In the genomic region with DNA sequence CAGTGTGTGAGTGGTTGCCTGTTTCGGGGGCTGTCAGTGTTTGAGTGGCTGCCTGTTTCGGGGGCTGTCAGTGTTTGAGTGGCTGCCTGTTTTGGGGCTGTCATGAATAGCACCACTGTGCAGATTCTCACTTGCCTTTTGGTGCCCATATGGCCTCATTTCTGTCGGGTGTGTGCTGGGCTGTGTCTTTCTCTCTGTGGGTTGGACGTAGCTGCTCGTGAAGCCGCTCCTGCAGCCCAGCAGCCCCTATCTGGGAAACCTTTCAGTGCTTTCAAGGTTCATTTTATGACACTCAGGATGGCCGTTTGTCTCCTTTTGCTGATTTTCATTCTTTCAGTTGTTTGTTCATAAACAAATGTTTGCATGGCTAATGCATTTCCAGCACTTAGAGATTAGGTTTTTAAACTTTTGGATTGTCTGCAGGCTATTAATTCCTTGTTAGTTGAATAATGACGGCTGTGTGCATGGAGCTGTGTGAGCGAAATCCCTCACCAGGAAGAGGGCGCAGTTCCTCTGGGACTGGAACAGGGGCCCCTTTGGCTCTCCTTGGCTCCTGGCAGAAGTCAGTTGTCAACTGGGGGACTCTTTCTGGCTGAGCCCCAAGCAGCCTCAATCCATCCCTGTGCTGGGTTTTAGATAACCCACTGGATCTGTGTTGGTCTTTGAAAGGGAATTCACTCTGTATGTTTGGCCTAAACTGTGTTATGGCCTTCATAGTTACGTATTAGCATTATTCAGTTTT, we compare ENCODE assay signal across 3 cellular contexts.
TF ChIP-seq lines count a peak whose summit lies in the region.

No MANE protein-coding gene starts in this region.

TF ChIP-seq in HEK293, 187 proteins besides CTCF, POLR2A, EP300 and RAD21:
- TF ChIP-seq ZBTB8A (tag by site-specific recombination; IDR thresholded peaks at IDR 0.05) (0 out of 2 replicates have a peak, but pooled peaks have one; percentile 16), ZNF266 (tag by site-specific recombination; IDR thresholded peaks at IDR 0.05; ENCODE audit: low read depth) (no peak)
- TF ChIP-seq, protein P1, sequence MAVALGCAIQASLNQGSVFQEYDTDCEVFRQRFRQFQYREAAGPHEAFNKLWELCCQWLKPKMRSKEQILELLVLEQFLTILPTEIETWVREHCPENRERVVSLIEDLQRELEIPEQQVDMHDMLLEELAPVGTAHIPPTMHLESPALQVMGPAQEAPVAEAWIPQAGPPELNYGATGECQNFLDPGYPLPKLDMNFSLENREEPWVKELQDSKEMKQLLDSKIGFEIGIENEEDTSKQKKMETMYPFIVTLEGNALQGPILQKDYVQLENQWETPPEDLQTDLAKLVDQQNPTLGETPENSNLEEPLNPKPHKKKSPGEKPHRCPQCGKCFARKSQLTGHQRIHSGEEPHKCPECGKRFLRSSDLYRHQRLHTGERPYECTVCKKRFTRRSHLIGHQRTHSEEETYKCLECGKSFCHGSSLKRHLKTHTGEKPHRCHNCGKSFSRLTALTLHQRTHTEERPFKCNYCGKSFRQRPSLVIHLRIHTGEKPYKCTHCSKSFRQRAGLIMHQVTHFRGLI (tag by site-specific recombination; IDR thresholded peaks at IDR 0.05) = 0 out of 2 replicates have a peak, but pooled peaks have one; percentile 16

TF ChIP-seq in WTC11, 78 proteins besides CTCF, POLR2A, EP300 and RAD21 (continues in another document):
- TF ChIP-seq, protein P2, sequence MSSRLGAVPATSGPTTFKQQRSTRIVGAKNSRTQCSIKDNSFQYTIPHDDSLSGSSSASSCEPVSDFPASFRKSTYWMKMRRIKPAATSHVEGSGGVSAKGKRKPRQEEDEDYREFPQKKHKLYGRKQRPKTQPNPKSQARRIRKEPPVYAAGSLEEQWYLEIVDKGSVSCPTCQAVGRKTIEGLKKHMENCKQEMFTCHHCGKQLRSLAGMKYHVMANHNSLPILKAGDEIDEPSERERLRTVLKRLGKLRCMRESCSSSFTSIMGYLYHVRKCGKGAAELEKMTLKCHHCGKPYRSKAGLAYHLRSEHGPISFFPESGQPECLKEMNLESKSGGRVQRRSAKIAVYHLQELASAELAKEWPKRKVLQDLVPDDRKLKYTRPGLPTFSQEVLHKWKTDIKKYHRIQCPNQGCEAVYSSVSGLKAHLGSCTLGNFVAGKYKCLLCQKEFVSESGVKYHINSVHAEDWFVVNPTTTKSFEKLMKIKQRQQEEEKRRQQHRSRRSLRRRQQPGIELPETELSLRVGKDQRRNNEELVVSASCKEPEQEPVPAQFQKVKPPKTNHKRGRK (CRISPR knock-in tag; IDR thresholded peaks at IDR 0.05; ENCODE audit: borderline replicate concordance) = no peak
- TF ChIP-seq SOX15 (CRISPR knock-in tag; IDR thresholded peaks at IDR 0.05) (no peak), TEAD4 (CRISPR knock-in tag; IDR thresholded peaks at IDR 0.05) (no peak), OVOL2 (CRISPR knock-in tag; IDR thresholded peaks at IDR 0.05; ENCODE audit: borderline replicate concordance) (no peak), PRRX2 (CRISPR knock-in tag; IDR thresholded peaks at IDR 0.05) (no peak), FOXP1 (CRISPR knock-in tag; IDR thresholded peaks at IDR 0.05; ENCODE audit: borderline replicate concordance) (no peak), NFATC4 (CRISPR knock-in tag; IDR thresholded peaks at IDR 0.05) (no peak), NR3C1 (CRISPR knock-in tag; conservative IDR thresholded peaks at IDR 0.05; ENCODE audit: low read depth) (no peak)
- TF ChIP-seq, protein P3, sequence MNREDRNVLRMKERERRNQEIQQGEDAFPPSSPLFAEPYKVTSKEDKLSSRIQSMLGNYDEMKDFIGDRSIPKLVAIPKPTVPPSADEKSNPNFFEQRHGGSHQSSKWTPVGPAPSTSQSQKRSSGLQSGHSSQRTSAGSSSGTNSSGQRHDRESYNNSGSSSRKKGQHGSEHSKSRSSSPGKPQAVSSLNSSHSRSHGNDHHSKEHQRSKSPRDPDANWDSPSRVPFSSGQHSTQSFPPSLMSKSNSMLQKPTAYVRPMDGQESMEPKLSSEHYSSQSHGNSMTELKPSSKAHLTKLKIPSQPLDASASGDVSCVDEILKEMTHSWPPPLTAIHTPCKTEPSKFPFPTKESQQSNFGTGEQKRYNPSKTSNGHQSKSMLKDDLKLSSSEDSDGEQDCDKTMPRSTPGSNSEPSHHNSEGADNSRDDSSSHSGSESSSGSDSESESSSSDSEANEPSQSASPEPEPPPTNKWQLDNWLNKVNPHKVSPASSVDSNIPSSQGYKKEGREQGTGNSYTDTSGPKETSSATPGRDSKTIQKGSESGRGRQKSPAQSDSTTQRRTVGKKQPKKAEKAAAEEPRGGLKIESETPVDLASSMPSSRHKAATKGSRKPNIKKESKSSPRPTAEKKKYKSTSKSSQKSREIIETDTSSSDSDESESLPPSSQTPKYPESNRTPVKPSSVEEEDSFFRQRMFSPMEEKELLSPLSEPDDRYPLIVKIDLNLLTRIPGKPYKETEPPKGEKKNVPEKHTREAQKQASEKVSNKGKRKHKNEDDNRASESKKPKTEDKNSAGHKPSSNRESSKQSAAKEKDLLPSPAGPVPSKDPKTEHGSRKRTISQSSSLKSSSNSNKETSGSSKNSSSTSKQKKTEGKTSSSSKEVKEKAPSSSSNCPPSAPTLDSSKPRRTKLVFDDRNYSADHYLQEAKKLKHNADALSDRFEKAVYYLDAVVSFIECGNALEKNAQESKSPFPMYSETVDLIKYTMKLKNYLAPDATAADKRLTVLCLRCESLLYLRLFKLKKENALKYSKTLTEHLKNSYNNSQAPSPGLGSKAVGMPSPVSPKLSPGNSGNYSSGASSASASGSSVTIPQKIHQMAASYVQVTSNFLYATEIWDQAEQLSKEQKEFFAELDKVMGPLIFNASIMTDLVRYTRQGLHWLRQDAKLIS (CRISPR knock-in tag; IDR thresholded peaks at IDR 0.05; ENCODE audit: borderline replicate concordance) = no peak
- TF ChIP-seq, protein P4, sequence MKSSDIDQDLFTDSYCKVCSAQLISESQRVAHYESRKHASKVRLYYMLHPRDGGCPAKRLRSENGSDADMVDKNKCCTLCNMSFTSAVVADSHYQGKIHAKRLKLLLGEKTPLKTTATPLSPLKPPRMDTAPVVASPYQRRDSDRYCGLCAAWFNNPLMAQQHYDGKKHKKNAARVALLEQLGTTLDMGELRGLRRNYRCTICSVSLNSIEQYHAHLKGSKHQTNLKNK (CRISPR knock-in tag; IDR thresholded peaks at IDR 0.05) = no peak
- TF ChIP-seq, protein P5, sequence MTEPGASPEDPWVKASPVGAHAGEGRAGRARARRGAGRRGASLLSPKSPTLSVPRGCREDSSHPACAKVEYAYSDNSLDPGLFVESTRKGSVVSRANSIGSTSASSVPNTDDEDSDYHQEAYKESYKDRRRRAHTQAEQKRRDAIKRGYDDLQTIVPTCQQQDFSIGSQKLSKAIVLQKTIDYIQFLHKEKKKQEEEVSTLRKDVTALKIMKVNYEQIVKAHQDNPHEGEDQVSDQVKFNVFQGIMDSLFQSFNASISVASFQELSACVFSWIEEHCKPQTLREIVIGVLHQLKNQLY (CRISPR knock-in tag; IDR thresholded peaks at IDR 0.05) = no peak
- TF ChIP-seq, protein P6, sequence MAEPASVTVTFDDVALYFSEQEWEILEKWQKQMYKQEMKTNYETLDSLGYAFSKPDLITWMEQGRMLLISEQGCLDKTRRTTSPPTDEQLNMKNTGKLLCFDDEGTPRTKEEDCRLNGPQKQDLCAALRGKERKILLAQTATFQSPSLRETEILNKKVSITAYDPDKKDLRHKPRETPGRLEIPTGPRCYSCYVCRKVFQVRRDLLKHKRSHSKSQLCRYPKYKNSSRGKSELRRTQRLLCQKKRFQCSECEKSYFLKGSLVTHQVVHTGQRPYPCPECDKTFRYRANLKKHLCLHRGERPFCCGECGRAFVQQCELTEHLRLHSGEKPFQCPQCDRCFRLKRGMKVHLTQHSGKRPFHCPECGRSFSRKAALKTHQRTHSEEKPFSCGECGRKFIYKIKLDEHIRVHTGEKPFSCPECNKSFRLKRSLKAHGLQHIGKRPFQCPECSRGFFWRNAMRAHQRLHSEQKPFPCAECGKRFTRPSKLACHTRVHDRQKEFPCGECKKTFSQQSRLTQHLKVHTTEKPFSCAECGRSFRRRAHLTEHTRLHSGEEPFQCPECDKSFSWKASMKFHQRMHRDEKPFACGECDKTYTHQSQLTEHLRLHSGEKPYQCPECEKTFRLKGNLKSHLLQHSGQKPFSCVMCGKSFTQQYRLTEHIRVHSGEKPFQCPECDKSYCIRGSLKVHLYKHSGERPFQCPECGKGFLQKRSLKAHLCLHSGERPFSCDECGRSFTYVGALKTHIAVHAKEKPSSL (CRISPR knock-in tag; conservative IDR thresholded peaks at IDR 0.05) = no peak

TF ChIP-seq in HepG2, 621 proteins besides CTCF, POLR2A, EP300 and RAD21 (continues in another document):
- TF ChIP-seq, protein P7, sequence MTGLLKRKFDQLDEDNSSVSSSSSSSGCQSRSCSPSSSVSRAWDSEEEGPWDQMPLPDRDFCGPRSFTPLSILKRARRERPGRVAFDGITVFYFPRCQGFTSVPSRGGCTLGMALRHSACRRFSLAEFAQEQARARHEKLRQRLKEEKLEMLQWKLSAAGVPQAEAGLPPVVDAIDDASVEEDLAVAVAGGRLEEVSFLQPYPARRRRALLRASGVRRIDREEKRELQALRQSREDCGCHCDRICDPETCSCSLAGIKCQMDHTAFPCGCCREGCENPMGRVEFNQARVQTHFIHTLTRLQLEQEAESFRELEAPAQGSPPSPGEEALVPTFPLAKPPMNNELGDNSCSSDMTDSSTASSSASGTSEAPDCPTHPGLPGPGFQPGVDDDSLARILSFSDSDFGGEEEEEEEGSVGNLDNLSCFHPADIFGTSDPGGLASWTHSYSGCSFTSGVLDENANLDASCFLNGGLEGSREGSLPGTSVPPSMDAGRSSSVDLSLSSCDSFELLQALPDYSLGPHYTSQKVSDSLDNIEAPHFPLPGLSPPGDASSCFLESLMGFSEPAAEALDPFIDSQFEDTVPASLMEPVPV (CRISPR knock-in tag; IDR thresholded peaks at IDR 0.05) = 0 out of 2 replicates have a peak, but pooled peaks have one; percentile 32
- no peak for TF ChIP-seq ZNF225 (CRISPR knock-in tag; IDR thresholded peaks at IDR 0.05)
- TF ChIP-seq, protein P8, sequence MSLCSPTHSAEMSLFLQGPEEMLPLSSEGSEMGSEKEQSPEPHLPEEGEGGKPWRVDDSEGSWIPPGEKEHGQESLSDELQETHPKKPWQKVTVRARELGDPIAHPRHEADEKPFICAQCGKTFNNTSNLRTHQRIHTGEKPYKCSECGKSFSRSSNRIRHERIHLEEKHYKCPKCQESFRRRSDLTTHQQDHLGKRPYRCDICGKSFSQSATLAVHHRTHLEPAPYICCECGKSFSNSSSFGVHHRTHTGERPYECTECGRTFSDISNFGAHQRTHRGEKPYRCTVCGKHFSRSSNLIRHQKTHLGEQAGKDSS (CRISPR knock-in tag; IDR thresholded peaks at IDR 0.05; ENCODE audit: borderline replicate concordance, low read depth) = 0 out of 2 replicates have a peak, but pooled peaks have one; percentile 18
- 0 out of 2 replicates have a peak, but pooled peaks have one; percentile 1 for TF ChIP-seq ZNF34 (CRISPR knock-in tag; IDR thresholded peaks at IDR 0.05; ENCODE audit: borderline replicate concordance)
- no peak for TF ChIP-seq ZNF672 (CRISPR knock-in tag; IDR thresholded peaks at IDR 0.05)
- TF ChIP-seq, protein P9, sequence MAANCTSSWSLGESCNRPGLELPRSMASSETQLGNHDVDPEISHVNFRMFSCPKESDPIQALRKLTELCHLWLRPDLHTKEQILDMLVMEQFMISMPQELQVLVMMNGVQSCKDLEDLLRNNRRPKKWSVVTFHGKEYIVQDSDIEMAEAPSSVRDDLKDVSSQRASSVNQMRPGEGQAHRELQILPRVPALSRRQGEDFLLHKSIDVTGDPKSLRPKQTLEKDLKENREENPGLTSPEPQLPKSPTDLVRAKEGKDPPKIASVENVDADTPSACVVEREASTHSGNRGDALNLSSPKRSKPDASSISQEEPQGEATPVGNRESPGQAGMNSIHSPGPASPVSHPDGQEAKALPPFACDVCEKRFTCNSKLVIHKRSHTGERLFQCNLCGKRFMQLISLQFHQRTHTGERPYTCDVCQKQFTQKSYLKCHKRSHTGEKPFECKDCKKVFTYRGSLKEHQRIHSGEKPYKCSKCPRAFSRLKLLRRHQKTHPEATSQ (CRISPR knock-in tag; IDR thresholded peaks at IDR 0.05; ENCODE audit: borderline replicate concordance) = 0 out of 2 replicates have a peak, but pooled peaks have one; percentile 27
- TF ChIP-seq, protein P10, sequence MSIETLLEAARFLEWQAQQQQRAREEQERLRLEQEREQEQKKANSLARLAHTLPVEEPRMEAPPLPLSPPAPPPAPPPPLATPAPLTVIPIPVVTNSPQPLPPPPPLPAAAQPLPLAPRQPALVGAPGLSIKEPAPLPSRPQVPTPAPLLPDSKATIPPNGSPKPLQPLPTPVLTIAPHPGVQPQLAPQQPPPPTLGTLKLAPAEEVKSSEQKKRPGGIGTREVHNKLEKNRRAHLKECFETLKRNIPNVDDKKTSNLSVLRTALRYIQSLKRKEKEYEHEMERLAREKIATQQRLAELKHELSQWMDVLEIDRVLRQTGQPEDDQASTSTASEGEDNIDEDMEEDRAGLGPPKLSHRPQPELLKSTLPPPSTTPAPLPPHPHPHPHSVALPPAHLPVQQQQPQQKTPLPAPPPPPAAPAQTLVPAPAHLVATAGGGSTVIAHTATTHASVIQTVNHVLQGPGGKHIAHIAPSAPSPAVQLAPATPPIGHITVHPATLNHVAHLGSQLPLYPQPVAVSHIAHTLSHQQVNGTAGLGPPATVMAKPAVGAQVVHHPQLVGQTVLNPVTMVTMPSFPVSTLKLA (IDR thresholded peaks at IDR 0.05) = no peak
- TF ChIP-seq, protein P11, sequence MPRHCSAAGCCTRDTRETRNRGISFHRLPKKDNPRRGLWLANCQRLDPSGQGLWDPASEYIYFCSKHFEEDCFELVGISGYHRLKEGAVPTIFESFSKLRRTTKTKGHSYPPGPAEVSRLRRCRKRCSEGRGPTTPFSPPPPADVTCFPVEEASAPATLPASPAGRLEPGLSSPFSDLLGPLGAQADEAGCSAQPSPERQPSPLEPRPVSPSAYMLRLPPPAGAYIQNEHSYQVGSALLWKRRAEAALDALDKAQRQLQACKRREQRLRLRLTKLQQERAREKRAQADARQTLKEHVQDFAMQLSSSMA (CRISPR knock-in tag; IDR thresholded peaks at IDR 0.05) = peak; percentile 5; the same call in 1 of the 2 replicates
- TF ChIP-seq ZFX (CRISPR knock-in tag; IDR thresholded peaks at IDR 0.05; ENCODE audit: low read depth) = no peak
- TF ChIP-seq, protein P12, sequence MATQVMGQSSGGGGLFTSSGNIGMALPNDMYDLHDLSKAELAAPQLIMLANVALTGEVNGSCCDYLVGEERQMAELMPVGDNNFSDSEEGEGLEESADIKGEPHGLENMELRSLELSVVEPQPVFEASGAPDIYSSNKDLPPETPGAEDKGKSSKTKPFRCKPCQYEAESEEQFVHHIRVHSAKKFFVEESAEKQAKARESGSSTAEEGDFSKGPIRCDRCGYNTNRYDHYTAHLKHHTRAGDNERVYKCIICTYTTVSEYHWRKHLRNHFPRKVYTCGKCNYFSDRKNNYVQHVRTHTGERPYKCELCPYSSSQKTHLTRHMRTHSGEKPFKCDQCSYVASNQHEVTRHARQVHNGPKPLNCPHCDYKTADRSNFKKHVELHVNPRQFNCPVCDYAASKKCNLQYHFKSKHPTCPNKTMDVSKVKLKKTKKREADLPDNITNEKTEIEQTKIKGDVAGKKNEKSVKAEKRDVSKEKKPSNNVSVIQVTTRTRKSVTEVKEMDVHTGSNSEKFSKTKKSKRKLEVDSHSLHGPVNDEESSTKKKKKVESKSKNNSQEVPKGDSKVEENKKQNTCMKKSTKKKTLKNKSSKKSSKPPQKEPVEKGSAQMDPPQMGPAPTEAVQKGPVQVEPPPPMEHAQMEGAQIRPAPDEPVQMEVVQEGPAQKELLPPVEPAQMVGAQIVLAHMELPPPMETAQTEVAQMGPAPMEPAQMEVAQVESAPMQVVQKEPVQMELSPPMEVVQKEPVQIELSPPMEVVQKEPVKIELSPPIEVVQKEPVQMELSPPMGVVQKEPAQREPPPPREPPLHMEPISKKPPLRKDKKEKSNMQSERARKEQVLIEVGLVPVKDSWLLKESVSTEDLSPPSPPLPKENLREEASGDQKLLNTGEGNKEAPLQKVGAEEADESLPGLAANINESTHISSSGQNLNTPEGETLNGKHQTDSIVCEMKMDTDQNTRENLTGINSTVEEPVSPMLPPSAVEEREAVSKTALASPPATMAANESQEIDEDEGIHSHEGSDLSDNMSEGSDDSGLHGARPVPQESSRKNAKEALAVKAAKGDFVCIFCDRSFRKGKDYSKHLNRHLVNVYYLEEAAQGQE (IDR thresholded peaks at IDR 0.05; ENCODE audit: borderline replicate concordance in 1 of 2, low read depth in 1 of 2, low read length in 2 of 2) = no peak
- peak; percentile 7; the same call in 1 of the 2 replicates for TF ChIP-seq ZNF3 (CRISPR knock-in tag; IDR thresholded peaks at IDR 0.05)
- TF ChIP-seq HIVEP1 (CRISPR knock-in tag; IDR thresholded peaks at IDR 0.05) = 0 out of 2 replicates have a peak, but pooled peaks have one; percentile 4
- 0 out of 2 replicates have a peak, but pooled peaks have one; percentile 10 for TF ChIP-seq ZBTB7B (CRISPR knock-in tag; IDR thresholded peaks at IDR 0.05)
